Comparison of ENCODE assay signal across 8 cellular contexts in the genomic region with DNA sequence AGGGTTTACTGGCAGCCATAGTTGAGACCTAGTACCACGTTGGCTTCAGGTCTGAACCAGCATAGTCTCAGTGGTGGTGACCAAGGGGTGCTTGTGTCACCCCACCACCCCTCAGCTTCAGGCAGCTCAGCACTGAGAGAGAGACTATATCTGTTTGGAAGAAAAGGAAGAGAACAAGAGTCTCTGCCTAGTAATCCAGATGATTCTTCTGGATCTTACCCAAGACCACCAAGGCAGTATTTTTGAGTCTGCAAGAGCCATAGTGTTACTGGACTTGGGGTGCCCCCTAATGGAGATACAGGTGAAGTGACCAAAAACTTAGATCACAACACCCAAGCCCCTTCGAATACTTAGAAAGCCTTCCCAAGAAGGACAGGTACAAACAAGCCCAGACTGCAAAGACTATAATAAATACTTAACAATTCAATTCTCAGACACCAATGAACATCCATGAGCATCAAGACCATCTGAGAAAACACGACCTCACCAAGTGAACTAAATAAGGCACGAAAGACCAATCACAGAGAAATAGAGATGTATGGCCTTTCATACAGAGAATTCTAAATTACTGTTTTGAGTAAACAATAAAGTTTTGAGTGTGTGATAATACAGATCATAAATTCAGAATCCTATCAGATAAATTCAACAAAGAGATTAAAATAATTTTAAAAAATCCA.
DNase-seq lines count a peak whose midpoint lies in the region; ATAC-seq and TF ChIP-seq lines count a peak whose summit lies in the region.

No MANE protein-coding gene starts in this region.

- ATAC-seq in GM19452 (IDR thresholded peaks at IDR 0.05; ENCODE audit: unreplicated experiment): peak; percentile 78

- H3K4me1 ChIP-seq in CD8-positive, alpha-beta memory T cell (ENCODE audit: insufficient read depth, low read length): no peaks in the 10 kb centered on the region

- no peaks in the 10 kb centered on the region for H3K27me3 ChIP-seq in CD8-positive, alpha-beta memory T cell (ENCODE audit: insufficient read depth, low read length, poor library complexity, severe bottlenecking)

- peaks cover 0 to 5% (median 0%) of the 10 kb centered on the region in 3 donors for H3K4me1 Mint-ChIP-seq in CD8-positive, alpha-beta memory T cell

- no peak overlapping the region for H3K27ac Mint-ChIP-seq in CD8-positive, alpha-beta memory T cell

- no peak overlapping the region for H3K4me3 Mint-ChIP-seq in CD8-positive, alpha-beta memory T cell

- no peaks in the 10 kb centered on the region for H3K36me3 ChIP-seq in CD8-positive, alpha-beta memory T cell (ENCODE audit: insufficient read depth, low read length)

- peaks cover 0 to 10% (median 2%) of the 10 kb centered on the region in 5 donors for H3K9me3 Mint-ChIP-seq in CD8-positive, alpha-beta memory T cell

- H3K4me3 ChIP-seq in CD8-positive, alpha-beta memory T cell (ENCODE audit: low read length): no peak overlapping the region
- H3K4me3 ChIP-seq in skeletal muscle cell (ENCODE audit: low read depth, low read length): no peak overlapping the region

- DNase-seq in CD8-positive, alpha-beta memory T cell: peak in 4 of 5 donors; percentile 8 to 58 (median 50)
- DNase-seq in NCI-H446 (lab: John Stamatoyannopoulos, UW): peak; percentile 40 to 74
- peak; percentile 38 for DNase-seq in activated T-cell treated with anti-CD3 and anti-CD28 coated beads for 4 hours
- peak; percentile 44 for DNase-seq in foreskin melanocyte
- peak; percentile 36 for DNase-seq in skeletal muscle cell (ENCODE audit: low read depth)
- no peak for DNase-seq in GM20000 (ENCODE audit: low spot score)
- DNase-seq in GOT3 (lab: John Stamatoyannopoulos, UW): no peak

- CTCF ChIA-PET in CD8-positive, alpha-beta memory T cell (lab: Charles Lee): interaction anchor here (0.6 to 4.2 kb wide), 14 partner anchors 11 to 1335 kb away, joined by 3 to 57 read pairs (median 3); no protein-coding TSS in a partner anchor

- H3K36me3 Mint-ChIP-seq in CD8-positive, alpha-beta memory T cell: no peaks in the 10 kb centered on the region

- TF ChIP-seq CTCF in GM20000 (IDR thresholded peaks at IDR 0.05; ENCODE audit: extremely low read depth, missing control alignments): no peak

- no peaks in the 10 kb centered on the region for H3K9me3 ChIP-seq in CD8-positive, alpha-beta memory T cell (ENCODE audit: low read length)

- POLR2A ChIA-PET in CD8-positive, alpha-beta memory T cell (lab: Charles Lee): no interaction called here

- H3K27me3 Mint-ChIP-seq in CD8-positive, alpha-beta memory T cell: peaks cover 6 to 29% of the 10 kb centered on the region in 2 donors

- no peak overlapping the region for H3K27ac ChIP-seq in CD8-positive, alpha-beta memory T cell (ENCODE audit: low read depth, low read length)

Comparison
In these comparisons a context has a peak if more than half of its experiments do, and no peak if none do; other contexts are left out.
1. DNase-seq: peak in CD8-positive, alpha-beta memory T cell (4 of 5), NCI-H446 (2 of 2), activated T-cell treated with anti-CD3 and anti-CD28 coated beads for 4 hours (single experiment), foreskin melanocyte (single experiment) and skeletal muscle cell (single experiment); none in GM20000 (single experiment) and GOT3 (single experiment).